In genomic region chr17:40122466-40122943, GRCh38 we compare ENCODE assay signal across 8 cellular contexts.
DNase-seq lines count a peak whose midpoint lies in the region; ATAC-seq and TF ChIP-seq lines count a peak whose summit lies in the region.

No MANE protein-coding gene starts in this region.

- H3K4me3 ChIP-seq in foreskin fibroblast (ENCODE audit: low read depth in 1 of 2, low read length in 2 of 2) (peak overlapping the region; percentile 98 to 99), neutrophil (ENCODE audit: low read depth in 1 of 2, low read length in 1 of 2) (peak overlapping the region; percentile 96 to 99)

- TF ChIP-seq CTCF in foreskin fibroblast (IDR thresholded peaks at IDR 0.05; ENCODE audit: low read depth, low read length) (no peak), neutrophil (IDR thresholded peaks at IDR 0.05) (peak; percentile 26)

- peak; percentile 39 for DNase-seq in stimulated activated CD4-positive, alpha-beta T cell treated with anti-CD3 and anti-CD28 coated beads, Interleukin-4, amount 100 ng/mL, for 1 hour
- DNase-seq in stimulated activated CD4-positive, alpha-beta T cell treated with anti-CD3 and anti-CD28 coated beads, Interleukin-4, amount 100 ng/mL, for 4 hours: no peak
- DNase-seq in activated CD4-positive, CD25-positive, alpha-beta regulatory T cell treated with anti-CD3 and anti-CD28 coated beads, Interleukin-2, amount 50 U/mL, for 72 hours: peak; percentile 54
- peak in 1 of 2 donors; percentile 77 for DNase-seq in foreskin fibroblast
- DNase-seq in midbrain (lab: John Stamatoyannopoulos, UW): no peak
- DNase-seq in KBM-7: no peak

- H3K4me1 ChIP-seq in neutrophil (ENCODE audit: control insufficient read depth in 1 of 2, insufficient read depth in 1 of 2, low read depth in 1 of 2, low read length in 1 of 2): peaks cover 51 to 69% of the 10 kb centered on the region in 2 experiments

- peak; percentile 27 for ATAC-seq in HG03196 (IDR thresholded peaks at IDR 0.05; ENCODE audit: unreplicated experiment)

- no peaks in the 10 kb centered on the region for H3K9me3 ChIP-seq in neutrophil

- H3K27ac ChIP-seq in neutrophil: peak overlapping the region; percentile 99

- in situ Hi-C loops in KBM-7 (cut with MboI; ENCODE audit: low pct_unique_long_range_greater_than_20kb, low sequenced_read_pairs): no loop called here

- no peaks in the 10 kb centered on the region for H3K27me3 ChIP-seq in neutrophil

- peaks cover 27% of the 10 kb centered on the region for H3K36me3 ChIP-seq in neutrophil

Comparison
In these comparisons a context has a peak if more than half of its experiments do, and no peak if none do; other contexts are left out.
1. DNase-seq: peak in stimulated activated CD4-positive, alpha-beta T cell treated with anti-CD3 and anti-CD28 coated beads, Interleukin-4, amount 100 ng/mL, for 1 hour (single experiment) and activated CD4-positive, CD25-positive, alpha-beta regulatory T cell treated with anti-CD3 and anti-CD28 coated beads, Interleukin-2, amount 50 U/mL, for 72 hours (single experiment); none in stimulated activated CD4-positive, alpha-beta T cell treated with anti-CD3 and anti-CD28 coated beads, Interleukin-4, amount 100 ng/mL, for 4 hours (0 of 2), midbrain (single experiment) and KBM-7 (single experiment).